1 cellular context compared by ENCODE assay signal in the genomic region with DNA sequence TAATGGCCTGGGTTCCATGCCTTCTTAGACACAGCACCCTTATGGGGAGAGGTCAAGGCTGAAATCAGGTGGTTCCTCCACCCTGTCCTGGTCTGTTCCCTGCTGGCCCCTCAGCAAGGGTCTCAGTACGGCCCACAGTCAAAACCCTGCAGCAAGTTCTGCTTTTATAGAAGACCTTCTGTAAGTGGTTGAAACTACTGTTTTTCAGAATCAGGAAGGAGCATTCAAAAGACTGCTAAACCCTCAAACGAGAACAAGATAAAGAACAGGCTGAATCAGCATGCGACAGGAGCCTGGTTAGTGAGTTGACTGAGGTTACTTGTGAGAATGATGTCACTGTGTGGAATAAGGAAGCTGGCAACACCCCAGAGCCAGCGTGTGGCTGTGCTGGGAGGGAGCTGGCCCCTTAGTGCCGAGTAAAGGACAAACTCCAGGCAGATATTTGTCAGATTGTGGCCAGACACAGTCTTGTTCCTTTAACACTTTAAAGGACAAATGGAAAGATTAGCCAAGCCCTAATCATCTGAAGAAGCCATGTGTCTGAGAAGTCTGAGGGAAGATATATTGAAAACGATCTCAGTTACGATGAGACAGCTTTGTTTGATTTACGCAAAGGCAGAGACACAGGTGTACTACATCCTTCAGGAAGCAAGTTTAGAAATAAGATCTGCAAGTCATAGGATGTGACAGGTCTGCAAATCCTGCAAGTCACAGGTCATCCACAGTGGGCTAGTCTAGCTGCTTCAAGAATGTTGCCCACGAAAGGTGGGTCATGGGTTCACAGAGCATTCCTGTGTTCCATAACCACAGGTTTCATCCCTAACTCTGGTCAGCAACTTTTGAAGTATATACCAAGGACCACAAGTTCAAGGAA.
A peak's percentile ranks its signal among the peaks of the same experiment; 100 is the strongest.
TF ChIP-seq lines count a peak whose summit lies in the region.

No MANE protein-coding gene starts in this region.

TF ChIP-seq in HEK293, 187 proteins besides CTCF, POLR2A, EP300 and RAD21 (continued from another document and continues in another):
- TF ChIP-seq, protein P1, sequence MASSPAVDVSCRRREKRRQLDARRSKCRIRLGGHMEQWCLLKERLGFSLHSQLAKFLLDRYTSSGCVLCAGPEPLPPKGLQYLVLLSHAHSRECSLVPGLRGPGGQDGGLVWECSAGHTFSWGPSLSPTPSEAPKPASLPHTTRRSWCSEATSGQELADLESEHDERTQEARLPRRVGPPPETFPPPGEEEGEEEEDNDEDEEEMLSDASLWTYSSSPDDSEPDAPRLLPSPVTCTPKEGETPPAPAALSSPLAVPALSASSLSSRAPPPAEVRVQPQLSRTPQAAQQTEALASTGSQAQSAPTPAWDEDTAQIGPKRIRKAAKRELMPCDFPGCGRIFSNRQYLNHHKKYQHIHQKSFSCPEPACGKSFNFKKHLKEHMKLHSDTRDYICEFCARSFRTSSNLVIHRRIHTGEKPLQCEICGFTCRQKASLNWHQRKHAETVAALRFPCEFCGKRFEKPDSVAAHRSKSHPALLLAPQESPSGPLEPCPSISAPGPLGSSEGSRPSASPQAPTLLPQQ (tag by site-specific recombination; IDR thresholded peaks at IDR 0.05) = 0 out of 2 replicates have a peak, but pooled peaks have one; percentile 35
- TF ChIP-seq ZNF596 (tag by site-specific recombination; IDR thresholded peaks at IDR 0.05) (no peak), ZNF549 (tag by site-specific recombination; IDR thresholded peaks at IDR 0.05) (no peak), ZNF501 (tag by site-specific recombination; IDR thresholded peaks at IDR 0.05) (no peak), ZNF174 (tag by site-specific recombination; IDR thresholded peaks at IDR 0.05) (no peak), ZNF311 (tag by site-specific recombination; IDR thresholded peaks at IDR 0.05; ENCODE audit: borderline replicate concordance) (no peak), ZNF658 (tag by site-specific recombination; IDR thresholded peaks at IDR 0.05) (no peak), YY1 (tag by site-specific recombination; IDR thresholded peaks at IDR 0.05) (no peak), ZNF785 (tag by site-specific recombination; IDR thresholded peaks at IDR 0.05) (no peak), ZEB2 (tag by site-specific recombination; IDR thresholded peaks at IDR 0.05) (no peak), ZNF707 (tag by site-specific recombination; IDR thresholded peaks at IDR 0.05) (no peak), ZNF302 (tag by site-specific recombination; IDR thresholded peaks at IDR 0.05; ENCODE audit: low read depth) (no peak), KLF10 (tag by site-specific recombination; IDR thresholded peaks at IDR 0.05) (no peak), ZNF133 (tag by site-specific recombination; IDR thresholded peaks at IDR 0.05) (no peak), MZF1 (tag by site-specific recombination; IDR thresholded peaks at IDR 0.05; ENCODE audit: borderline replicate concordance) (no peak), ZNF670 (tag by site-specific recombination; IDR thresholded peaks at IDR 0.05; ENCODE audit: low read depth) (no peak), RBAK (tag by site-specific recombination; IDR thresholded peaks at IDR 0.05) (no peak), FEZF1 (tag by site-specific recombination; IDR thresholded peaks at IDR 0.05) (no peak), YY2 (tag by site-specific recombination; IDR thresholded peaks at IDR 0.05) (no peak), GLI4 (tag by site-specific recombination; IDR thresholded peaks at IDR 0.05) (no peak), ZNF416 (tag by site-specific recombination; IDR thresholded peaks at IDR 0.05) (no peak), ZNF660 (tag by site-specific recombination; IDR thresholded peaks at IDR 0.05) (peak; percentile 85), GLI2 (tag by site-specific recombination; IDR thresholded peaks at IDR 0.05; ENCODE audit: borderline replicate concordance, low read depth) (no peak), ZNF394 (tag by site-specific recombination; IDR thresholded peaks at IDR 0.05; ENCODE audit: borderline replicate concordance) (no peak), ZNF555 (tag by site-specific recombination; conservative IDR thresholded peaks at IDR 0.05) (no peak), ZNF155 (tag by site-specific recombination; IDR thresholded peaks at IDR 0.05) (no peak), ZNF571 (tag by site-specific recombination; IDR thresholded peaks at IDR 0.05) (no peak), SALL2 (tag by site-specific recombination; IDR thresholded peaks at IDR 0.05; ENCODE audit: borderline replicate concordance) (no peak), ZNF514 (tag by site-specific recombination; IDR thresholded peaks at IDR 0.05) (no peak), ZBTB48 (tag by site-specific recombination; IDR thresholded peaks at IDR 0.05) (peak; percentile 39; the same call in 1 of the 2 replicates), MEIS1 (CRISPR knock-in tag; IDR thresholded peaks at IDR 0.05; ENCODE audit: borderline replicate concordance) (no peak), ZNF138 (tag by site-specific recombination; IDR thresholded peaks at IDR 0.05; ENCODE audit: borderline replicate concordance) (no peak), SCRT2 (tag by site-specific recombination; IDR thresholded peaks at IDR 0.05) (peak; percentile 66; the same call in 1 of the 2 replicates), ZNF843 (tag by site-specific recombination; IDR thresholded peaks at IDR 0.05) (no peak), ZBTB21 (tag by site-specific recombination; IDR thresholded peaks at IDR 0.05) (no peak), ZBTB8A (tag by site-specific recombination; IDR thresholded peaks at IDR 0.05) (no peak), ZNF561 (tag by site-specific recombination; IDR thresholded peaks at IDR 0.05; ENCODE audit: borderline replicate concordance) (no peak), ZNF600 (tag by site-specific recombination; IDR thresholded peaks at IDR 0.05) (0 out of 2 replicates have a peak, but pooled peaks have one; percentile 26), ZBTB17 (tag by site-specific recombination; IDR thresholded peaks at IDR 0.05) (0 out of 2 replicates have a peak, but pooled peaks have one; percentile 31), BCL11B (tag by site-specific recombination; IDR thresholded peaks at IDR 0.05; ENCODE audit: low read depth) (no peak), GLIS2 (tag by site-specific recombination; IDR thresholded peaks at IDR 0.05) (peak; percentile 26; the same call in 1 of the 2 replicates)
- TF ChIP-seq, protein P2, sequence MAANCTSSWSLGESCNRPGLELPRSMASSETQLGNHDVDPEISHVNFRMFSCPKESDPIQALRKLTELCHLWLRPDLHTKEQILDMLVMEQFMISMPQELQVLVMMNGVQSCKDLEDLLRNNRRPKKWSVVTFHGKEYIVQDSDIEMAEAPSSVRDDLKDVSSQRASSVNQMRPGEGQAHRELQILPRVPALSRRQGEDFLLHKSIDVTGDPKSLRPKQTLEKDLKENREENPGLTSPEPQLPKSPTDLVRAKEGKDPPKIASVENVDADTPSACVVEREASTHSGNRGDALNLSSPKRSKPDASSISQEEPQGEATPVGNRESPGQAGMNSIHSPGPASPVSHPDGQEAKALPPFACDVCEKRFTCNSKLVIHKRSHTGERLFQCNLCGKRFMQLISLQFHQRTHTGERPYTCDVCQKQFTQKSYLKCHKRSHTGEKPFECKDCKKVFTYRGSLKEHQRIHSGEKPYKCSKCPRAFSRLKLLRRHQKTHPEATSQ (tag by site-specific recombination; IDR thresholded peaks at IDR 0.05) = no peak
- TF ChIP-seq, protein P3, sequence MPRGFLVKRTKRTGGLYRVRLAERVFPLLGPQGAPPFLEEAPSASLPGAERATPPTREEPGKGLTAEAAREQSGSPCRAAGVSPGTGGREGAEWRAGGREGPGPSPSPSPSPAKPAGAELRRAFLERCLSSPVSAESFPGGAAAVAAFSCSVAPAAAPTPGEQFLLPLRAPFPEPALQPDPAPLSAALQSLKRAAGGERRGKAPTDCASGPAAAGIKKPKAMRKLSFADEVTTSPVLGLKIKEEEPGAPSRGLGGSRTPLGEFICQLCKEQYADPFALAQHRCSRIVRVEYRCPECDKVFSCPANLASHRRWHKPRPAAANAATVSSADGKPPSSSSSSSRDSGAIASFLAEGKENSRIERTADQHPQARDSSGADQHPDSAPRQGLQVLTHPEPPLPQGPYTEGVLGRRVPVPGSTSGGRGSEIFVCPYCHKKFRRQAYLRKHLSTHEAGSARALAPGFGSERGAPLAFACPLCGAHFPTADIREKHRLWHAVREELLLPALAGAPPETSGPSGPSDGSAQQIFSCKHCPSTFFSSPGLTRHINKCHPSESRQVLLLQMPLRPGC (tag by site-specific recombination; IDR thresholded peaks at IDR 0.05) = no peak
- TF ChIP-seq, protein P4, sequence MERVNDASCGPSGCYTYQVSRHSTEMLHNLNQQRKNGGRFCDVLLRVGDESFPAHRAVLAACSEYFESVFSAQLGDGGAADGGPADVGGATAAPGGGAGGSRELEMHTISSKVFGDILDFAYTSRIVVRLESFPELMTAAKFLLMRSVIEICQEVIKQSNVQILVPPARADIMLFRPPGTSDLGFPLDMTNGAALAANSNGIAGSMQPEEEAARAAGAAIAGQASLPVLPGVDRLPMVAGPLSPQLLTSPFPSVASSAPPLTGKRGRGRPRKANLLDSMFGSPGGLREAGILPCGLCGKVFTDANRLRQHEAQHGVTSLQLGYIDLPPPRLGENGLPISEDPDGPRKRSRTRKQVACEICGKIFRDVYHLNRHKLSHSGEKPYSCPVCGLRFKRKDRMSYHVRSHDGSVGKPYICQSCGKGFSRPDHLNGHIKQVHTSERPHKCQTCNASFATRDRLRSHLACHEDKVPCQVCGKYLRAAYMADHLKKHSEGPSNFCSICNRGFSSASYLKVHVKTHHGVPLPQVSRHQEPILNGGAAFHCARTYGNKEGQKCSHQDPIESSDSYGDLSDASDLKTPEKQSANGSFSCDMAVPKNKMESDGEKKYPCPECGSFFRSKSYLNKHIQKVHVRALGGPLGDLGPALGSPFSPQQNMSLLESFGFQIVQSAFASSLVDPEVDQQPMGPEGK (tag by site-specific recombination; IDR thresholded peaks at IDR 0.05) = no peak
- TF ChIP-seq, protein P5, sequence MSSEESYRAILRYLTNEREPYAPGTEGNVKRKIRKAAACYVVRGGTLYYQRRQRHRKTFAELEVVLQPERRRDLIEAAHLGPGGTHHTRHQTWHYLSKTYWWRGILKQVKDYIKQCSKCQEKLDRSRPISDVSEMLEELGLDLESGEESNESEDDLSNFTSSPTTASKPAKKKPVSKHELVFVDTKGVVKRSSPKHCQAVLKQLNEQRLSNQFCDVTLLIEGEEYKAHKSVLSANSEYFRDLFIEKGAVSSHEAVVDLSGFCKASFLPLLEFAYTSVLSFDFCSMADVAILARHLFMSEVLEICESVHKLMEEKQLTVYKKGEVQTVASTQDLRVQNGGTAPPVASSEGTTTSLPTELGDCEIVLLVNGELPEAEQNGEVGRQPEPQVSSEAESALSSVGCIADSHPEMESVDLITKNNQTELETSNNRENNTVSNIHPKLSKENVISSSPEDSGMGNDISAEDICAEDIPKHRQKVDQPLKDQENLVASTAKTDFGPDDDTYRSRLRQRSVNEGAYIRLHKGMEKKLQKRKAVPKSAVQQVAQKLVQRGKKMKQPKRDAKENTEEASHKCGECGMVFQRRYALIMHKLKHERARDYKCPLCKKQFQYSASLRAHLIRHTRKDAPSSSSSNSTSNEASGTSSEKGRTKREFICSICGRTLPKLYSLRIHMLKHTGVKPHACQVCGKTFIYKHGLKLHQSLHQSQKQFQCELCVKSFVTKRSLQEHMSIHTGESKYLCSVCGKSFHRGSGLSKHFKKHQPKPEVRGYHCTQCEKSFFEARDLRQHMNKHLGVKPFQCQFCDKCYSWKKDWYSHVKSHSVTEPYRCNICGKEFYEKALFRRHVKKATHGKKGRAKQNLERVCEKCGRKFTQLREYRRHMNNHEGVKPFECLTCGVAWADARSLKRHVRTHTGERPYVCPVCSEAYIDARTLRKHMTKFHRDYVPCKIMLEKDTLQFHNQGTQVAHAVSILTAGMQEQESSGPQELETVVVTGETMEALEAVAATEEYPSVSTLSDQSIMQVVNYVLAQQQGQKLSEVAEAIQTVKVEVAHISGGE (tag by site-specific recombination; conservative IDR thresholded peaks at IDR 0.05; ENCODE audit: low read depth) = no peak
- TF ChIP-seq, protein P6, sequence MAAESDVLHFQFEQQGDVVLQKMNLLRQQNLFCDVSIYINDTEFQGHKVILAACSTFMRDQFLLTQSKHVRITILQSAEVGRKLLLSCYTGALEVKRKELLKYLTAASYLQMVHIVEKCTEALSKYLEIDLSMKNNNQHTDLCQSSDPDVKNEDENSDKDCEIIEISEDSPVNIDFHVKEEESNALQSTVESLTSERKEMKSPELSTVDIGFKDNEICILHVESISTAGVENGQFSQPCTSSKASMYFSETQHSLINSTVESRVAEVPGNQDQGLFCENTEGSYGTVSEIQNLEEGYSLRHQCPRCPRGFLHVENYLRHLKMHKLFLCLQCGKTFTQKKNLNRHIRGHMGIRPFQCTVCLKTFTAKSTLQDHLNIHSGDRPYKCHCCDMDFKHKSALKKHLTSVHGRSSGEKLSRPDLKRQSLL (tag by site-specific recombination; IDR thresholded peaks at IDR 0.05) = no peak
- TF ChIP-seq, protein P7, sequence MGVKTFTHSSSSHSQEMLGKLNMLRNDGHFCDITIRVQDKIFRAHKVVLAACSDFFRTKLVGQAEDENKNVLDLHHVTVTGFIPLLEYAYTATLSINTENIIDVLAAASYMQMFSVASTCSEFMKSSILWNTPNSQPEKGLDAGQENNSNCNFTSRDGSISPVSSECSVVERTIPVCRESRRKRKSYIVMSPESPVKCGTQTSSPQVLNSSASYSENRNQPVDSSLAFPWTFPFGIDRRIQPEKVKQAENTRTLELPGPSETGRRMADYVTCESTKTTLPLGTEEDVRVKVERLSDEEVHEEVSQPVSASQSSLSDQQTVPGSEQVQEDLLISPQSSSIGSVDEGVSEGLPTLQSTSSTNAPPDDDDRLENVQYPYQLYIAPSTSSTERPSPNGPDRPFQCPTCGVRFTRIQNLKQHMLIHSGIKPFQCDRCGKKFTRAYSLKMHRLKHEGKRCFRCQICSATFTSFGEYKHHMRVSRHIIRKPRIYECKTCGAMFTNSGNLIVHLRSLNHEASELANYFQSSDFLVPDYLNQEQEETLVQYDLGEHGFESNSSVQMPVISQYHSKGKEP (tag by site-specific recombination; IDR thresholded peaks at IDR 0.05) = no peak
- TF ChIP-seq, protein P8, sequence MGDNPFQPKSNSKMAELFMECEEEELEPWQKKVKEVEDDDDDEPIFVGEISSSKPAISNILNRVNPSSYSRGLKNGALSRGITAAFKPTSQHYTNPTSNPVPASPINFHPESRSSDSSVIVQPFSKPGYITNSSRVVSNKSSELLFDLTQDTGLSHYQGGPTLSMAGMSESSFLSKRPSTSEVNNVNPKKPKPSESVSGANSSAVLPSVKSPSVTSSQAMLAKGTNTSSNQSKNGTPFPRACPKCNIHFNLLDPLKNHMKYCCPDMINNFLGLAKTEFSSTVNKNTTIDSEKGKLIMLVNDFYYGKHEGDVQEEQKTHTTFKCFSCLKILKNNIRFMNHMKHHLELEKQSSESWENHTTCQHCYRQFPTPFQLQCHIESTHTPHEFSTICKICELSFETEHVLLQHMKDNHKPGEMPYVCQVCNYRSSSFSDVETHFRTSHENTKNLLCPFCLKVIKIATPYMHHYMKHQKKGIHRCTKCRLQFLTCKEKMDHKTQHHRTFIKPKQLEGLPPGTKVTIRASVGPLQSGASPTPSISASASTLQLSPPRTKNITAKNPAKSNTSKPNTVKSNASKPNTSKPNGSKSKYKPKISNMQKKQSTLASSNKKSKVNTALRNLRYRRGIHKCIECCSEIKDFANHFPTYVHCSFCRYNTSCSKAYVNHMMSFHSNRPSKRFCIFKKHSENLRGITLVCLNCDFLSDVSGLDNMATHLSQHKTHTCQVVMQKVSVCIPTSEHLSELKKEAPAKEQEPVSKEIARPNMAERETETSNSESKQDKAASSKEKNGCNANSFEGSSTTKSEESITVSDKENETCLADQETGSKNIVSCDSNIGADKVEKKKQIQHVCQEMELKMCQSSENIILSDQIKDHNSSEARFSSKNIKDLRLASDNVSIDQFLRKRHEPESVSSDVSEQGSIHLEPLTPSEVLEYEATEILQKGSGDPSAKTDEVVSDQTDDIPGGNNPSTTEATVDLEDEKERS (tag by site-specific recombination; IDR thresholded peaks at IDR 0.05) = no peak
